Comparison of ENCODE assay signal across 30 cellular contexts in the genomic region with DNA sequence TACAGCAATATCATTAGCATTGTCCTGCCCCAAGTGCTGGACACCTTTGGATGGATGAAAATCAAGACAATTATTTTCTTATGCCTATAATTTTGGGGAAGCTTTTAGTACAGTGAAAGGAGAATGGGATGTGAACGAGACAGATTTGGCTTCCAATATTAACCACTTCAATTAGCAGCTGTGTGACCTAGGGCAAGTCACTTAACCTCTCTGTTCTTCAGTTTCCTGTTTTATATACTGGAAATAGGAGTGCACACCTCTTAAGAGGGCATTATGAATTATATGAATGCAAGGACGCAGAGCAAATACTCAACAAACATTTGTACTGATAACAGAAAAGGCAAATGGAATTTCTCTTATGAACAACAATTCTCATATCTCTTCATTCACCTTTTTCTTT. TPM values are rescaled to one million over a fixed set of nuclear protein-coding genes. Genes with fewer than 3 reads are reported as not detected.
"Had no signal": no experiment of that assay in that cellular context is flagged by ENCODE, and none has a peak within 500 bp of the region (broad histone marks: within the 10 kb centered on the region; RNA-seq: fewer than 3 reads in every experiment).

No MANE protein-coding gene starts in this region.

- H3K4me1 ChIP-seq: neural progenitor cell, parathyroid adenoma, psoas muscle, spleen, suprapubic skin, testis, tibial artery, transverse colon, upper lobe of right lung, uterus had no signal

- H2AFZ ChIP-seq: neural progenitor cell, parathyroid adenoma had no signal

- H3K79me2 ChIP-seq: parathyroid adenoma had no signal

- H3K27me3 ChIP-seq: neural progenitor cell, ovary, spleen, suprapubic skin, testis, transverse colon, upper lobe of right lung, uterus had no signal

- H3K4me2 ChIP-seq: neural progenitor cell, smooth muscle cell had no signal

- H3K36me3 ChIP-seq: neural progenitor cell, ovary, spleen, suprapubic skin, tibial artery, upper lobe of right lung, uterus had no signal

- DNase-seq: natural killer cell; occipital lobe; ovary; posterior cingulate gyrus; psoas muscle; right cardiac atrium; spleen; stimulated activated CD4-positive, alpha-beta T cell treated with anti-CD3 and anti-CD28 coated beads, Interleukin-12 subunit alpha, Interleukin-12 subunit beta, amount 100 ng/mL, for 4 hours; stimulated activated CD4-positive, alpha-beta T cell treated with anti-CD3 and anti-CD28 coated beads, Interleukin-1b, Interleukin-23, amount 100 ng/mL, for 48 hours; stimulated activated CD4-positive, alpha-beta T cell treated with anti-CD3 and anti-CD28 coated beads, Interleukin-4, amount 100 ng/mL, for 1 hour; stimulated activated CD4-positive, alpha-beta T cell treated with anti-CD3 and anti-CD28 coated beads, Interleukin-4, amount 100 ng/mL, for 4 hours; stimulated activated CD8-positive, alpha-beta memory T cell treated with anti-CD3 and anti-CD28 coated beads, Interleukin-4, amount 100 ng/mL, for 48 hours; stimulated activated naive CD4-positive, alpha-beta T cell; stimulated activated naive CD8-positive, alpha-beta T cell treated with anti-CD3 and anti-CD28 coated beads, Interleukin-15, amount 100 ng/mL, for 72 hours; stimulated activated naive CD8-positive, alpha-beta T cell treated with anti-CD3 and anti-CD28 coated beads, Interleukin-15, Interleukin-2, amounts not matched to agents 100 U/mL and 50 U/mL, for 24 hours; substantia nigra; testis; tibial artery; transverse colon; upper lobe of right lung; uterus had no signal

- H3K9ac ChIP-seq: neural progenitor cell, parathyroid adenoma had no signal

- H3K4me3 ChIP-seq: neural progenitor cell, ovary, psoas muscle, skin epidermis, smooth muscle cell, spleen, suprapubic skin, testis, tibial artery, transverse colon, upper lobe of right lung, uterus had no signal

- H3K27ac ChIP-seq: neural progenitor cell, ovary, parathyroid adenoma, psoas muscle, skin epidermis, spleen, suprapubic skin, testis, tibial artery, transverse colon, upper lobe of right lung, uterus had no signal

- H3K9me3 ChIP-seq: ovary, psoas muscle, spleen, suprapubic skin, testis, tibial artery, transverse colon, upper lobe of right lung, uterus had no signal

- ATAC-seq: natural killer cell; psoas muscle; right cardiac atrium; sciatic nerve; stimulated activated memory B cell treated with anti-CD40 and anti-IgM and Interleukin-4, amounts not matched to agents 10 μg/mL and 1 μg/mL and 100 μg/mL, for 72 hours; stimulated activated naive CD8-positive, alpha-beta T cell treated with anti-CD3 and anti-CD28 coated beads, Interleukin-15, amount 100 ng/mL, for 72 hours; stimulated activated naive CD8-positive, alpha-beta T cell treated with anti-CD3 and anti-CD28 coated beads, Interleukin-15, Interleukin-2, amounts not matched to agents 100 U/mL and 50 U/mL, for 24 hours; upper lobe of right lung had no signal

RNA-seq across cellular contexts. Expression of a gene that starts 18.5 kb away (rescaled TPM):
- total RNA-seq: osteoblast had no signal
- polyA plus RNA-seq: neural cell had no signal
